ENCODE assay signal across 8 cellular contexts in the genomic region with DNA sequence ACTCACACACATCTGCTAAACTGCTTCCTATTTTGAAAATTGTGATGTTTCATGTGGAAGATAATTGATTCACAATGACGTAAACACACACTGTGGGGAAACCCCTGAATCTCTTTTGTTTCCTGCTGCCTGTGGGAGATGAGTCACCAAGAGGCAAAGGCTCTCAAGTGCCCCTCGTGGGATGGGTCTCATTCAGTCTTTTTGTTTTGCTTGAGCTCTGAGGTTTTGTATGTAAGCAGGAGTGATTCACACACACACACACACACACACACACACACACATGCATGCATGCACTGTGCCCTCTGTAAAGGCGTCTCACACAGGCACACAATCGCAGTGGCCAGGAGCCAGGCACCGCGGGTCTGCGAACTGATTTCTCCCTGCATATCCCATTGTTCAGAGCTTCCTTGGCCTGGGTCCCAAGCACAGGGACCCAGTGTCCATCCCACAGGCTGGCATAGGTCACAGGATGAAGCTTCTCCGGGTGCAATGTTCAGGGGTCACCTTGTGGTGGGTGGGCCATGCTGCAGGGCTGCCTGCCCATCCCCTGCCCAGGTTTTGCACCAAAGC. TPM values are rescaled to one million over a fixed set of nuclear protein-coding genes. Genes with fewer than 3 reads are reported as not detected.
DNase-seq lines count a peak whose midpoint lies in the region; ATAC-seq and TF ChIP-seq lines count a peak whose summit lies in the region.

No MANE protein-coding gene starts in this region.

- no peak overlapping the region for H3K4me3 ChIP-seq in mesenchymal stem cell (ENCODE audit: insufficient read depth in 1 of 2, low read depth in 1 of 2, low read length in 2 of 2)

- H3K4me1 Mint-ChIP-seq in CD4-positive, alpha-beta T cell (ENCODE audit: low read depth), result peaks cover 10% of the 10 kb centered on the region

- H2BK12ac ChIP-seq in mesenchymal stem cell (ENCODE audit: low read length in 2 of 2), result no peak overlapping the region

- H2AK5ac ChIP-seq in mesenchymal stem cell (ENCODE audit: low read length, severe bottlenecking), result no peak overlapping the region

- no peak overlapping the region for H3K4me2 ChIP-seq in mesenchymal stem cell (ENCODE audit: low read length, poor library complexity, severe bottlenecking)

- peak overlapping the region; percentile 83 for H3K27ac Mint-ChIP-seq in CD4-positive, alpha-beta T cell

- no peak overlapping the region for H2BK120ac ChIP-seq in mesenchymal stem cell (ENCODE audit: low read depth, low read length)

- H3K36me3 ChIP-seq in mesenchymal stem cell (ENCODE audit: control insufficient read depth in 1 of 2, insufficient read depth in 2 of 2, low read depth in 1 of 2, low read length in 2 of 2), result no peaks in the 10 kb centered on the region

- no peak overlapping the region for H2BK15ac ChIP-seq in mesenchymal stem cell (ENCODE audit: low read depth, poor library complexity, severe bottlenecking)

- H3K9me3 Mint-ChIP-seq in CD4-positive, alpha-beta T cell, result no peaks in the 10 kb centered on the region

- intact Hi-C loops in CD4-positive, alpha-beta T cell (cut with DNase I, micrococcal nuclease), result no loop called here
- intact Hi-C loops in left ventricle myocardium superior (cut with micrococcal nuclease), result no loop called here

- H3K36me3 Mint-ChIP-seq in CD4-positive, alpha-beta T cell (ENCODE audit: low read depth), result no peaks in the 10 kb centered on the region

- peak overlapping the region in 1 of 2 experiments; percentile 19 for H3K18ac ChIP-seq in mesenchymal stem cell (ENCODE audit: low read depth in 1 of 2, low read length in 2 of 2)

- H2AFZ ChIP-seq in mesenchymal stem cell (ENCODE audit: low read depth, low read length), result no peak overlapping the region

- DNase-seq in CD4-positive, alpha-beta T cell, result peak; percentile 25 to 75 (median 54)
- peak; percentile 97 for DNase-seq in SW480 (ENCODE audit: low spot score)
- DNase-seq in amygdala (lab: John Stamatoyannopoulos, UW), result peak in 36 of 56 donors; percentile 18 to 90 (median 48)
- peak; percentile 83 for DNase-seq in mesenchymal stem cell
- DNase-seq in stimulated activated naive CD4-positive, alpha-beta T cell treated with Interleukin-2 at 50 U/mL for 16 hours (lab: John Stamatoyannopoulos, UW), result peak; percentile 78
- DNase-seq in left ventricle myocardium superior, result no peak

- peak overlapping the region; percentile 42 for H3K9ac ChIP-seq in mesenchymal stem cell (ENCODE audit: low read length)

- H3K79me1 ChIP-seq in mesenchymal stem cell (replicated peaks; ENCODE audit: low read length, poor library complexity, severe bottlenecking), result no peaks in the 10 kb centered on the region

- H3K4me3 Mint-ChIP-seq in CD4-positive, alpha-beta T cell, result peak overlapping the region; percentile 56

- H3K4me1 ChIP-seq in mesenchymal stem cell (ENCODE audit: control insufficient read depth, insufficient read depth, low read depth, low read length), result peaks cover 53% of the 10 kb centered on the region

- no peak for TF ChIP-seq CTCF in CD4-positive, alpha-beta T cell (IDR thresholded peaks at IDR 0.05)

- H3K14ac ChIP-seq in mesenchymal stem cell (ENCODE audit: low read length in 2 of 2), result no peak overlapping the region

- ATAC-seq in CD4-positive, alpha-beta T cell (ENCODE audit: poor library complexity), result peak; percentile 93
- ATAC-seq in GM19468 (IDR thresholded peaks at IDR 0.05; ENCODE audit: extremely low read depth, unreplicated experiment) (peak; percentile 92), HG03571 (IDR thresholded peaks at IDR 0.05; ENCODE audit: unreplicated experiment) (peak; percentile 92), left ventricle myocardium superior (no peak)

- WGBS in mesenchymal stem cell, result 56% methylated on average over 7 of the region's 8 CpGs

- H4K8ac ChIP-seq in mesenchymal stem cell (ENCODE audit: low read length), result no peak overlapping the region

- no peak overlapping the region for H4K91ac ChIP-seq in mesenchymal stem cell (ENCODE audit: low read length)

- H3K27me3 Mint-ChIP-seq in CD4-positive, alpha-beta T cell, result no peaks in the 10 kb centered on the region

- no peak overlapping the region for H3K27ac ChIP-seq in CD4-positive, alpha-beta T cell (ENCODE audit: low read depth, low read length)
- no peak overlapping the region for H3K27ac ChIP-seq in mesenchymal stem cell (ENCODE audit: low read length, poor library complexity, severe bottlenecking)

- no peak overlapping the region for H2BK5ac ChIP-seq in mesenchymal stem cell (ENCODE audit: low read depth, low read length, poor library complexity, severe bottlenecking)

- CTCF ChIA-PET in CD4-positive, alpha-beta T cell (lab: Charles Lee), result interaction anchor here (0.7 to 1.3 kb wide), 3 partner anchors 9 to 49 kb away, joined by 3 to 10 read pairs (median 3); no protein-coding TSS in a partner anchor

- no peaks in the 10 kb centered on the region for H3K9me3 ChIP-seq in CD4-positive, alpha-beta T cell (ENCODE audit: control insufficient read depth, low read length)
- H3K9me3 ChIP-seq in mesenchymal stem cell (ENCODE audit: control insufficient read depth, low read length), result no peaks in the 10 kb centered on the region

- no peaks in the 10 kb centered on the region for H3K27me3 ChIP-seq in CD4-positive, alpha-beta T cell (ENCODE audit: control insufficient read depth, insufficient read depth, low read length)
- peaks cover 0 to 3% of the 10 kb centered on the region in 2 experiments for H3K27me3 ChIP-seq in mesenchymal stem cell (ENCODE audit: control insufficient read depth in 1 of 2, insufficient read depth in 1 of 2, low read length in 2 of 2)

- H3K23ac ChIP-seq in mesenchymal stem cell (ENCODE audit: low read length in 2 of 2), result no peak overlapping the region

- POLR2A ChIA-PET in CD4-positive, alpha-beta T cell (lab: Charles Lee), result interaction anchor here (1.2 kb wide), 2 partner anchors 27 to 482 kb away, joined by 5 to 6 read pairs; partner anchors contain the start of gene IMP4

- H3K4ac ChIP-seq in mesenchymal stem cell (ENCODE audit: low read depth in 1 of 2, low read length in 2 of 2), result no peak overlapping the region

RNA-seq across cellular contexts. Expression of gene ARHGEF4, which starts 12.1 kb away (rescaled TPM):
- 1 to 10 TPM; 3.6 to 4.1 TPM for total RNA-seq in CD4-positive, alpha-beta T cell
- 0.37 TPM for polyA plus RNA-seq in mesenchymal stem cell (2013, experiment 1 of 2)
- polyA plus RNA-seq in mesenchymal stem cell (2013, experiment 2 of 2), result 0.60 TPM
- total RNA-seq in left ventricle myocardium superior, result 3.8 TPM
